ENCODE assay signal across 2 cellular contexts in the genomic region with DNA sequence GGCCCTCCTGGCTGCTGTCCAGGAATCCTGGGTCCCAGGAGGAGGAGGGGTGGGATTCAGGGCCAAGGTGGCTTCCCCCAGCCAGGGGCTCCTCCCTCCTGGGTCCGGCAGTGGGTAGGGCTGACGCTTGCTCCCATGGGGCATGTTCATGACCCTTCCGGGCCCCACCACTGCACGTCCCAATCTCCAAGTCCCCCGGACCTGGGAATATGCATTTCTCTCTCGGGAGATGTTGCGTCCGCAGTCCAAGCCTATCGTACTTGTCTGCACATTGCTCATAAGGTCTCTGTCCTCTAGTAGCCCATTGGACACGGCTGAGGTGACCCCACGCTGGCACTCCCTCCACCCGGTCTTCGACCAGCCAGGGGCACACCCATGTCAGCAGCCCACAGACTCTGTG.
TF ChIP-seq lines count a peak whose summit lies in the region.

No MANE protein-coding gene starts in this region.

TF ChIP-seq in GM23338, 12 proteins besides CTCF, POLR2A, EP300 and RAD21 (continued from another document and continues in another):
- TF ChIP-seq, protein P1, sequence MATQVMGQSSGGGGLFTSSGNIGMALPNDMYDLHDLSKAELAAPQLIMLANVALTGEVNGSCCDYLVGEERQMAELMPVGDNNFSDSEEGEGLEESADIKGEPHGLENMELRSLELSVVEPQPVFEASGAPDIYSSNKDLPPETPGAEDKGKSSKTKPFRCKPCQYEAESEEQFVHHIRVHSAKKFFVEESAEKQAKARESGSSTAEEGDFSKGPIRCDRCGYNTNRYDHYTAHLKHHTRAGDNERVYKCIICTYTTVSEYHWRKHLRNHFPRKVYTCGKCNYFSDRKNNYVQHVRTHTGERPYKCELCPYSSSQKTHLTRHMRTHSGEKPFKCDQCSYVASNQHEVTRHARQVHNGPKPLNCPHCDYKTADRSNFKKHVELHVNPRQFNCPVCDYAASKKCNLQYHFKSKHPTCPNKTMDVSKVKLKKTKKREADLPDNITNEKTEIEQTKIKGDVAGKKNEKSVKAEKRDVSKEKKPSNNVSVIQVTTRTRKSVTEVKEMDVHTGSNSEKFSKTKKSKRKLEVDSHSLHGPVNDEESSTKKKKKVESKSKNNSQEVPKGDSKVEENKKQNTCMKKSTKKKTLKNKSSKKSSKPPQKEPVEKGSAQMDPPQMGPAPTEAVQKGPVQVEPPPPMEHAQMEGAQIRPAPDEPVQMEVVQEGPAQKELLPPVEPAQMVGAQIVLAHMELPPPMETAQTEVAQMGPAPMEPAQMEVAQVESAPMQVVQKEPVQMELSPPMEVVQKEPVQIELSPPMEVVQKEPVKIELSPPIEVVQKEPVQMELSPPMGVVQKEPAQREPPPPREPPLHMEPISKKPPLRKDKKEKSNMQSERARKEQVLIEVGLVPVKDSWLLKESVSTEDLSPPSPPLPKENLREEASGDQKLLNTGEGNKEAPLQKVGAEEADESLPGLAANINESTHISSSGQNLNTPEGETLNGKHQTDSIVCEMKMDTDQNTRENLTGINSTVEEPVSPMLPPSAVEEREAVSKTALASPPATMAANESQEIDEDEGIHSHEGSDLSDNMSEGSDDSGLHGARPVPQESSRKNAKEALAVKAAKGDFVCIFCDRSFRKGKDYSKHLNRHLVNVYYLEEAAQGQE (IDR thresholded peaks at IDR 0.05; ENCODE audit: unreplicated experiment), result no peak
- TF ChIP-seq EZH2phosphoT487 (IDR thresholded peaks at IDR 0.05; ENCODE audit: unreplicated experiment), result no peak
- no peak for TF ChIP-seq ZNF331 (CRISPR knock-in tag; IDR thresholded peaks at IDR 0.05; ENCODE audit: low read depth)
- no peak for TF ChIP-seq JUNB (IDR thresholded peaks at IDR 0.05; ENCODE audit: unreplicated experiment)
- TF ChIP-seq, protein P2, sequence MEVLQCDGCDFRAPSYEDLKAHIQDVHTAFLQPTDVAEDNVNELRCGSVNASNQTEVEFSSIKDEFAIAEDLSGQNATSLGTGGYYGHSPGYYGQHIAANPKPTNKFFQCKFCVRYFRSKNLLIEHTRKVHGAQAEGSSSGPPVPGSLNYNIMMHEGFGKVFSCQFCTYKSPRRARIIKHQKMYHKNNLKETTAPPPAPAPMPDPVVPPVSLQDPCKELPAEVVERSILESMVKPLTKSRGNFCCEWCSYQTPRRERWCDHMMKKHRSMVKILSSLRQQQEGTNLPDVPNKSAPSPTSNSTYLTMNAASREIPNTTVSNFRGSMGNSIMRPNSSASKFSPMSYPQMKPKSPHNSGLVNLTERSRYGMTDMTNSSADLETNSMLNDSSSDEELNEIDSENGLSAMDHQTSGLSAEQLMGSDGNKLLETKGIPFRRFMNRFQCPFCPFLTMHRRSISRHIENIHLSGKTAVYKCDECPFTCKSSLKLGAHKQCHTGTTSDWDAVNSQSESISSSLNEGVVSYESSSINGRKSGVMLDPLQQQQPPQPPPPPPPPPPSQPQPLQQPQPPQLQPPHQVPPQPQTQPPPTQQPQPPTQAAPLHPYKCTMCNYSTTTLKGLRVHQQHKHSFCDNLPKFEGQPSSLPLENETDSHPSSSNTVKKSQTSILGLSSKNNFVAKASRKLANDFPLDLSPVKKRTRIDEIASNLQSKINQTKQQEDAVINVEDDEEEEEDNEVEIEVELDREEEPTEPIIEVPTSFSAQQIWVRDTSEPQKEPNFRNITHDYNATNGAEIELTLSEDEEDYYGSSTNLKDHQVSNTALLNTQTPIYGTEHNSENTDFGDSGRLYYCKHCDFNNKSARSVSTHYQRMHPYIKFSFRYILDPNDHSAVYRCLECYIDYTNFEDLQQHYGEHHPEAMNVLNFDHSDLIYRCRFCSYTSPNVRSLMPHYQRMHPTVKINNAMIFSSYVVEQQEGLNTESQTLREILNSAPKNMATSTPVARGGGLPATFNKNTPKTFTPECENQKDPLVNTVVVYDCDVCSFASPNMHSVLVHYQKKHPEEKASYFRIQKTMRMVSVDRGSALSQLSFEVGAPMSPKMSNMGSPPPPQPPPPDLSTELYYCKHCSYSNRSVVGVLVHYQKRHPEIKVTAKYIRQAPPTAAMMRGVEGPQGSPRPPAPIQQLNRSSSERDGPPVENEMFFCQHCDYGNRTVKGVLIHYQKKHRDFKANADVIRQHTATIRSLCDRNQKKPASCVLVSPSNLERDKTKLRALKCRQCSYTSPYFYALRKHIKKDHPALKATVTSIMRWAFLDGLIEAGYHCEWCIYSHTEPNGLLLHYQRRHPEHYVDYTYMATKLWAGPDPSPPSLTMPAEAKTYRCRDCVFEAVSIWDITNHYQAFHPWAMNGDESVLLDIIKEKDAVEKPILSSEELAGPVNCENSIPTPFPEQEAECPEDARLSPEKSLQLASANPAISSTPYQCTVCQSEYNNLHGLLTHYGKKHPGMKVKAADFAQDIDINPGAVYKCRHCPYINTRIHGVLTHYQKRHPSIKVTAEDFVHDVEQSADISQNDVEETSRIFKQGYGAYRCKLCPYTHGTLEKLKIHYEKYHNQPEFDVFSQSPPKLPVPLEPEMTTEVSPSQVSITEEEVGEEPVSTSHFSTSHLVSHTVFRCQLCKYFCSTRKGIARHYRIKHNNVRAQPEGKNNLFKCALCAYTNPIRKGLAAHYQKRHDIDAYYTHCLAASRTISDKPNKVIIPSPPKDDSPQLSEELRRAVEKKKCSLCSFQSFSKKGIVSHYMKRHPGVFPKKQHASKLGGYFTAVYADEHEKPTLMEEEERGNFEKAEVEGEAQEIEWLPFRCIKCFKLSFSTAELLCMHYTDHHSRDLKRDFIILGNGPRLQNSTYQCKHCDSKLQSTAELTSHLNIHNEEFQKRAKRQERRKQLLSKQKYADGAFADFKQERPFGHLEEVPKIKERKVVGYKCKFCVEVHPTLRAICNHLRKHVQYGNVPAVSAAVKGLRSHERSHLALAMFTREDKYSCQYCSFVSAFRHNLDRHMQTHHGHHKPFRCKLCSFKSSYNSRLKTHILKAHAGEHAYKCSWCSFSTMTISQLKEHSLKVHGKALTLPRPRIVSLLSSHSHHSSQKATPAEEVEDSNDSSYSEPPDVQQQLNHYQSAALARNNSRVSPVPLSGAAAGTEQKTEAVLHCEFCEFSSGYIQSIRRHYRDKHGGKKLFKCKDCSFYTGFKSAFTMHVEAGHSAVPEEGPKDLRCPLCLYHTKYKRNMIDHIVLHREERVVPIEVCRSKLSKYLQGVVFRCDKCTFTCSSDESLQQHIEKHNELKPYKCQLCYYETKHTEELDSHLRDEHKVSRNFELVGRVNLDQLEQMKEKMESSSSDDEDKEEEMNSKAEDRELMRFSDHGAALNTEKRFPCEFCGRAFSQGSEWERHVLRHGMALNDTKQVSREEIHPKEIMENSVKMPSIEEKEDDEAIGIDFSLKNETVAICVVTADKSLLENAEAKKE (CRISPR knock-in tag; IDR thresholded peaks at IDR 0.05), result no peak
- TF ChIP-seq POLR2AphosphoS5 (IDR thresholded peaks at IDR 0.05; ENCODE audit: low read depth), result no peak
- no peak for TF ChIP-seq EZH2 (IDR thresholded peaks at IDR 0.05; ENCODE audit: low read depth, unreplicated experiment)
- TF ChIP-seq ZNF114 (CRISPR knock-in tag; IDR thresholded peaks at IDR 0.05), result no peak
- no peak for TF ChIP-seq CREB1 (CRISPR knock-in tag; IDR thresholded peaks at IDR 0.05; ENCODE audit: low read depth)
- no peak for TF ChIP-seq STAT1 (IDR thresholded peaks at IDR 0.05; ENCODE audit: unreplicated experiment)

TF ChIP-seq in HEK293T, 16 proteins besides CTCF, POLR2A, EP300 and RAD21 (continued from another document):
- TF ChIP-seq, protein P3, sequence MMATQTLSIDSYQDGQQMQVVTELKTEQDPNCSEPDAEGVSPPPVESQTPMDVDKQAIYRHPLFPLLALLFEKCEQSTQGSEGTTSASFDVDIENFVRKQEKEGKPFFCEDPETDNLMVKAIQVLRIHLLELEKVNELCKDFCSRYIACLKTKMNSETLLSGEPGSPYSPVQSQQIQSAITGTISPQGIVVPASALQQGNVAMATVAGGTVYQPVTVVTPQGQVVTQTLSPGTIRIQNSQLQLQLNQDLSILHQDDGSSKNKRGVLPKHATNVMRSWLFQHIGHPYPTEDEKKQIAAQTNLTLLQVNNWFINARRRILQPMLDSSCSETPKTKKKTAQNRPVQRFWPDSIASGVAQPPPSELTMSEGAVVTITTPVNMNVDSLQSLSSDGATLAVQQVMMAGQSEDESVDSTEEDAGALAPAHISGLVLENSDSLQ (IDR thresholded peaks at IDR 0.05), result no peak
- TF ChIP-seq FOXA1 (IDR thresholded peaks at IDR 0.05) (no peak), L3MBTL2 (conservative IDR thresholded peaks at IDR 0.05) (no peak), ARNT (IDR thresholded peaks at IDR 0.05) (no peak), ELF4 (IDR thresholded peaks at IDR 0.05) (no peak)
